1 cellular context compared by ENCODE assay signal in the genomic region with DNA sequence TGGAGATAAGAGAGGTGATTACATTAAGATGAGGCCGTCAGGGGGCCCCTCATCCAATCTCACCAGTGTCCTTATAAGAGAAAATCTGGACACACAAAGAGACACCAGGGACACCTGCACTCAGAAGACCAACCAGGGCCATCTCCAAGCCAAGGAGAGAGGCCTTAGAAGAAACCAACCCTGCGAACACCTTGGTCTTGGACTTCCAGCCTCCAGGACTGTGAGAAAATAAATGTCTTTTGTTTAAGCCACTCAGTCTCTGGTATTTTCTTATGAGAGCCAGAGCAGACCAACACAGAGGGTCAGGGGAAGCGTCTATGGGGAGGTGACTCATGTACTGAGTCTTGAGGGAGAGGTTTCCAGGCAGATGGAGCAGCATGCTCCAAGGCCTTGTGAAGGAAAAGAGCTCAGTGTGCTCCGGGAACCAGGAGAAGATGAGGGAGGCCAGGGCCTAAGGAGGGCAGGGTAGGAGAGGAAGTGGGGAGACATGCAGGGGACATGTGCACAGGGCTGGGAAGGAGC.
TF ChIP-seq lines count a peak whose summit lies in the region.

No MANE protein-coding gene starts in this region.

TF ChIP-seq in SK-N-SH treated with all-trans-retinoic acid at 6 μM for 48 hours, 23 proteins besides CTCF, POLR2A, EP300 and RAD21 (continued from another document):
- TF ChIP-seq, protein P1, sequence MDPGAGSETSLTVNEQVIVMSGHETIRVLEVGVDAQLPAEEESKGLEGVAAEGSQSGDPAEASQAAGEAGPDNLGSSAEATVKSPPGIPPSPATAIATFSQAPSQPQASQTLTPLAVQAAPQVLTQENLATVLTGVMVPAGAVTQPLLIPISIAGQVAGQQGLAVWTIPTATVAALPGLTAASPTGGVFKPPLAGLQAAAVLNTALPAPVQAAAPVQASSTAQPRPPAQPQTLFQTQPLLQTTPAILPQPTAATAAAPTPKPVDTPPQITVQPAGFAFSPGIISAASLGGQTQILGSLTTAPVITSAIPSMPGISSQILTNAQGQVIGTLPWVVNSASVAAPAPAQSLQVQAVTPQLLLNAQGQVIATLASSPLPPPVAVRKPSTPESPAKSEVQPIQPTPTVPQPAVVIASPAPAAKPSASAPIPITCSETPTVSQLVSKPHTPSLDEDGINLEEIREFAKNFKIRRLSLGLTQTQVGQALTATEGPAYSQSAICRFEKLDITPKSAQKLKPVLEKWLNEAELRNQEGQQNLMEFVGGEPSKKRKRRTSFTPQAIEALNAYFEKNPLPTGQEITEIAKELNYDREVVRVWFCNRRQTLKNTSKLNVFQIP (CRISPR knock-in tag; IDR thresholded peaks at IDR 0.05; ENCODE audit: borderline replicate concordance, low read depth): no peak
- TF ChIP-seq, protein P2, sequence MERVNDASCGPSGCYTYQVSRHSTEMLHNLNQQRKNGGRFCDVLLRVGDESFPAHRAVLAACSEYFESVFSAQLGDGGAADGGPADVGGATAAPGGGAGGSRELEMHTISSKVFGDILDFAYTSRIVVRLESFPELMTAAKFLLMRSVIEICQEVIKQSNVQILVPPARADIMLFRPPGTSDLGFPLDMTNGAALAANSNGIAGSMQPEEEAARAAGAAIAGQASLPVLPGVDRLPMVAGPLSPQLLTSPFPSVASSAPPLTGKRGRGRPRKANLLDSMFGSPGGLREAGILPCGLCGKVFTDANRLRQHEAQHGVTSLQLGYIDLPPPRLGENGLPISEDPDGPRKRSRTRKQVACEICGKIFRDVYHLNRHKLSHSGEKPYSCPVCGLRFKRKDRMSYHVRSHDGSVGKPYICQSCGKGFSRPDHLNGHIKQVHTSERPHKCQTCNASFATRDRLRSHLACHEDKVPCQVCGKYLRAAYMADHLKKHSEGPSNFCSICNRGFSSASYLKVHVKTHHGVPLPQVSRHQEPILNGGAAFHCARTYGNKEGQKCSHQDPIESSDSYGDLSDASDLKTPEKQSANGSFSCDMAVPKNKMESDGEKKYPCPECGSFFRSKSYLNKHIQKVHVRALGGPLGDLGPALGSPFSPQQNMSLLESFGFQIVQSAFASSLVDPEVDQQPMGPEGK (CRISPR knock-in tag; IDR thresholded peaks at IDR 0.05; ENCODE audit: borderline replicate concordance): no peak
- TF ChIP-seq TOX (CRISPR knock-in tag; IDR thresholded peaks at IDR 0.05; ENCODE audit: borderline replicate concordance): no peak
